In the genomic region with DNA sequence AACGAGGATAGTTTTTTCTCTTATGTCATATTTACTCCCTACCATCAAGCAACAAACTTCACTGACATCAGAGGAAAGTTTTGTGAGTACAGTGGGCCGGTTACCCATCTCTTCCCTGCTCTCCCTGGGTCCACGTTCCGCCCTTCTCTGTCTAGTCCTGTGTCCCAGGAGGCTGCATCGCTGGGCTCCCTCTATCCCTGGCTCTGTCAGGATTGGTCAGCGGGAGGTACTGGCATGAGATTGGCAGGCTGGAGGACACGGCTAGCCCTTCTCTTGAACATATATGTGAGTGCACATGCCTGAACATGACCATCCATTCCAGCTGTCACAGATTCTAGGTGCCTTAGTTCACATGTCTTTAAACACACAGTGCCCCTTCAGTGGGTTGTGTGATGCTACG, we compare ENCODE assay signal across 23 cellular contexts. TPM values are rescaled to one million over a fixed set of nuclear protein-coding genes. Genes with fewer than 3 reads are reported as not detected.
DNase-seq lines count a peak whose midpoint lies in the region; ATAC-seq, FAIRE-seq and TF ChIP-seq lines count a peak whose summit lies in the region.
"Had no signal": no experiment of that assay in that cellular context is flagged by ENCODE, and none has a peak within 500 bp of the region (broad histone marks: within the 10 kb centered on the region; RNA-seq: fewer than 3 reads in every experiment).

No MANE protein-coding gene starts in this region.

- no peak overlapping the region for H3K4me3 Mint-ChIP-seq in H9
- H3K4me3 Mint-ChIP-seq: CD4-positive, CD25-positive, alpha-beta regulatory T cell; CD8-positive, alpha-beta memory T cell had no signal

- H3K4me2 ChIP-seq in H9 (ENCODE audit: insufficient read depth, insufficient read length, low read length), result no peak overlapping the region
- H3K4me2 ChIP-seq in mesendoderm (ENCODE audit: low read length), result no peak overlapping the region
- H3K4me2 ChIP-seq: KMS-11 had no signal

- no peaks in the 10 kb centered on the region for H3K36me3 Mint-ChIP-seq in H9 (ENCODE audit: insufficient read depth in 1 of 3, low read depth in 3 of 3)

- peaks cover 38% of the 10 kb centered on the region for H3K27me3 Mint-ChIP-seq in H9 (ENCODE audit: low read depth)

- H3K18ac ChIP-seq in H9 (ENCODE audit: insufficient read length, low read depth, low read length), result no peak overlapping the region
- no peak overlapping the region for H3K18ac ChIP-seq in mesendoderm (ENCODE audit: low read length)

- H2AK5ac ChIP-seq in H9 (ENCODE audit: insufficient read length, low read length), result no peak overlapping the region
- no peak overlapping the region for H2AK5ac ChIP-seq in mesendoderm (ENCODE audit: low read length)

- no peaks in the 10 kb centered on the region for H3K27me3 ChIP-seq in H9 (ENCODE audit: insufficient read depth, low read length)
- no peaks in the 10 kb centered on the region for H3K27me3 ChIP-seq in bronchial epithelial cell (ENCODE audit: control insufficient read depth, insufficient read depth, low read length)
- no peaks in the 10 kb centered on the region for H3K27me3 ChIP-seq in mesendoderm (ENCODE audit: insufficient read depth, low read length, poor library complexity)
- H3K27me3 ChIP-seq in vagina, result no peaks in the 10 kb centered on the region
- H3K27me3 ChIP-seq: BE2C had no signal

- no peaks in the 10 kb centered on the region for H3K9me3 ChIP-seq in H9 (ENCODE audit: control insufficient read depth, low read depth, low read length)
- H3K9me3 ChIP-seq in vagina, result no peaks in the 10 kb centered on the region

- H3K79me1 ChIP-seq in H9 (ENCODE audit: insufficient read depth, low read depth, low read length, poor library complexity, severe bottlenecking), result no peaks in the 10 kb centered on the region
- H3K79me1 ChIP-seq in mesendoderm (ENCODE audit: low read length), result no peaks in the 10 kb centered on the region

- no peaks in the 10 kb centered on the region for H3K23me2 ChIP-seq in H9 (ENCODE audit: insufficient read length, low read depth, low read length, poor library complexity, severe bottlenecking)

- intact Hi-C loops in vagina (cut with DNase I), result no loop called here

- no peak overlapping the region for H2BK5ac ChIP-seq in H9 (ENCODE audit: insufficient read length, low read length)
- H2BK5ac ChIP-seq in mesendoderm (ENCODE audit: low read length), result no peak overlapping the region

- TF ChIP-seq CTCF in H9 (conservative IDR thresholded peaks at IDR 0.05) (no peak), bronchial epithelial cell (IDR thresholded peaks at IDR 0.05; ENCODE audit: insufficient read depth, low read length, severe bottlenecking) (no peak), vagina (IDR thresholded peaks at IDR 0.05) (no peak)

- H3T11ph ChIP-seq in H9 (ENCODE audit: low read length), result no peak overlapping the region

- no peak overlapping the region for H4K5ac ChIP-seq in H9 (ENCODE audit: insufficient read length, low read depth, low read length)
- no peak overlapping the region for H4K5ac ChIP-seq in mesendoderm (ENCODE audit: low read length)

- no peak overlapping the region for H2AFZ ChIP-seq in H9 (ENCODE audit: low read length)
- H2AFZ ChIP-seq: GM23248 had no signal

- no peak overlapping the region for H4K8ac ChIP-seq in H9 (replicated peaks; ENCODE audit: insufficient read length, low read depth, low read length)
- H4K8ac ChIP-seq in mesendoderm (ENCODE audit: low read depth, low read length), result no peak overlapping the region

- no peak overlapping the region for H3K14ac ChIP-seq in H9 (ENCODE audit: insufficient read depth, low read length)

- ATAC-seq in HG02852 (IDR thresholded peaks at IDR 0.05; ENCODE audit: unreplicated experiment) (no peak), HG03460 (IDR thresholded peaks at IDR 0.05; ENCODE audit: unreplicated experiment) (no peak), GM21737 (IDR thresholded peaks at IDR 0.05; ENCODE audit: unreplicated experiment) (no peak)
- ATAC-seq: GM12878 had no signal

- H3K27ac ChIP-seq in H9 (ENCODE audit: insufficient read length, low read depth, low read length) (no peak overlapping the region), mesendoderm (ENCODE audit: low read depth, low read length) (no peak overlapping the region), vagina (no peak overlapping the region)
- H3K27ac ChIP-seq: GM23248, KMS-11 had no signal

- H4K91ac ChIP-seq in H9 (ENCODE audit: insufficient read length, low read depth, low read length), result peak overlapping the region; percentile 13

- no peak overlapping the region for H3K27ac Mint-ChIP-seq in H9
- H3K27ac Mint-ChIP-seq: CD4-positive, CD25-positive, alpha-beta regulatory T cell; CD8-positive, alpha-beta memory T cell had no signal

- TF ChIP-seq POLR2A in vagina (IDR thresholded peaks at IDR 0.05), result no peak

- no CpG with 5 or more reads among the region's 8 CpGs for WGBS in H9 (ENCODE audit: extremely low coverage, insufficient read length, low lambda C conversion rate)
- WGBS in mesendoderm (ENCODE audit: extremely low coverage, insufficient coverage, low lambda C conversion rate), result no CpG with 5 or more reads among the region's 8 CpGs

- peak; percentile 15 for DNase-seq in H9
- DNase-seq in bronchial epithelial cell (ENCODE audit: low read depth), result no peak
- DNase-seq in mesendoderm, result no peak
- DNase-seq in vagina (ENCODE audit: extremely low spot score in 2 of 2), result peak; percentile 52 to 54
- DNase-seq: ACHN; BE2C; C1 segment of cervical spinal cord; CD4-positive, CD25-positive, alpha-beta regulatory T cell; CD8-positive, alpha-beta memory T cell; COR-L47; DMS 273 treated with DMSO at 0.1 percent for 48 hours; DMS53; DND-41; EL; GM23248; H7 had no signal

- no peak overlapping the region for H2BK12ac ChIP-seq in H9 (ENCODE audit: insufficient read length, low read depth, low read length)

- H3K9me3 Mint-ChIP-seq in H9, result peaks cover 13% of the 10 kb centered on the region in 2 experiments

- H2BK120ac ChIP-seq in H9 (ENCODE audit: low read depth, low read length, poor library complexity, severe bottlenecking) (no peak overlapping the region), mesendoderm (ENCODE audit: low read depth, low read length) (no peak overlapping the region)

- H3K4me1 ChIP-seq in H9 (ENCODE audit: insufficient read depth, low read length) (no peaks in the 10 kb centered on the region), mesendoderm (ENCODE audit: control insufficient read depth, low read depth, low read length) (no peaks in the 10 kb centered on the region), vagina (no peaks in the 10 kb centered on the region)
- H3K4me1 ChIP-seq: BE2C had no signal

- H3K9ac ChIP-seq in H9 (ENCODE audit: extremely low read depth, insufficient read length, low read length), result no peak overlapping the region
- no peak overlapping the region for H3K9ac ChIP-seq in mesendoderm (ENCODE audit: low read length)
- H3K9ac ChIP-seq: GM23248, KMS-11 had no signal

- no peak overlapping the region for H3K4ac ChIP-seq in H9 (ENCODE audit: low read depth, low read length)
- H3K4ac ChIP-seq in mesendoderm (ENCODE audit: low read depth, low read length), result no peak overlapping the region

- no peak overlapping the region for H2BK20ac ChIP-seq in H9 (ENCODE audit: low read depth, low read length, poor library complexity, severe bottlenecking)

- H3K4me3 ChIP-seq in bronchial epithelial cell (ENCODE audit: low read depth, low read length), result no peak overlapping the region
- H3K4me3 ChIP-seq in mesendoderm (ENCODE audit: low read length), result no peak overlapping the region
- H3K4me3 ChIP-seq in vagina, result no peak overlapping the region
- H3K4me3 ChIP-seq: GM12878, GM23248 had no signal

- no peaks in the 10 kb centered on the region for H4K20me1 ChIP-seq in H9 (ENCODE audit: control insufficient read depth, insufficient read depth, insufficient read length)

- H3K56ac ChIP-seq in H9 (ENCODE audit: insufficient read length, low read depth, low read length), result no peak overlapping the region
- H3K56ac ChIP-seq in mesendoderm (ENCODE audit: low read length), result no peak overlapping the region

- H3K79me2 ChIP-seq in H9 (ENCODE audit: insufficient read depth, low read length) (no peaks in the 10 kb centered on the region), mesendoderm (ENCODE audit: control insufficient read depth, insufficient read depth, low read length) (no peaks in the 10 kb centered on the region)

- H3K4me1 Mint-ChIP-seq in H9, result no peaks in the 10 kb centered on the region
- H3K4me1 Mint-ChIP-seq: CD4-positive, CD25-positive, alpha-beta regulatory T cell; CD8-positive, alpha-beta memory T cell had no signal

- peak; percentile 76 for FAIRE-seq in bronchial epithelial cell (lab: Jason Lieb, UNC)
- FAIRE-seq: A204.1, GM12878, GM19239 had no signal

- no peak overlapping the region for H2BK15ac ChIP-seq in H9 (ENCODE audit: low read depth, low read length)
- no peak overlapping the region for H2BK15ac ChIP-seq in mesendoderm (replicated peaks; ENCODE audit: low read depth)

- H3K36me3 ChIP-seq in bronchial epithelial cell (ENCODE audit: control insufficient read depth, insufficient read depth, low read length) (no peaks in the 10 kb centered on the region), mesendoderm (ENCODE audit: control insufficient read depth, insufficient read depth, low read length) (no peaks in the 10 kb centered on the region), vagina (no peaks in the 10 kb centered on the region)
- H3K36me3 ChIP-seq: BE2C had no signal

- H3K23ac ChIP-seq in H9 (ENCODE audit: insufficient read length, low read depth, low read length), result no peak overlapping the region
- H3K23ac ChIP-seq in mesendoderm (ENCODE audit: low read length), result peak overlapping the region; percentile 35

RNA-seq across cellular contexts. Expression of a gene that starts 30.3 kb away (rescaled TPM):
- 23.7 and 24.4 TPM in 2 replicates for total RNA-seq in H9 (2021)
- 30.0 and 35.3 TPM in 2 replicates for total RNA-seq in bronchial epithelial cell
- polyA plus RNA-seq in mesendoderm (2013, experiment 1 of 2), result 9.1 TPM
- 9.0 TPM for polyA plus RNA-seq in mesendoderm (2013, experiment 2 of 2)
- 18.4 TPM for total RNA-seq in vagina

Comparison
In these comparisons a context has a peak if more than half of its experiments do, and no peak if none do; other contexts are left out.
1. DNase-seq: peak in H9 (single experiment) and vagina (2 of 2); none in bronchial epithelial cell (single experiment) and mesendoderm (single experiment).